Comparison of ENCODE assay signal across 8 cellular contexts in genomic region chr10:102420810-102421644, GRCh38. TPM values are rescaled to one million over a fixed set of nuclear protein-coding genes. Genes with fewer than 3 reads are reported as not detected.
DNase-seq lines count a peak whose midpoint lies in the region; ATAC-seq, FAIRE-seq and TF ChIP-seq lines count a peak whose summit lies in the region.

Gene FBXL15 (plus strand): TSS chr10:102420836. CDS start chr10:102421130, 294 bp downstream.

- H3K4me3 ChIP-seq in esophagus muscularis mucosa = peak within 1 kb of the TSS; percentile 71 to 86 (median 83)

- peaks cover 26% of the 10 kb centered on the region for H3K27me3 Mint-ChIP-seq in activated T-cell treated with anti-CD3 and anti-CD28 coated beads, Interleukin-2, amount 50 U/mL, for 72 hours (ENCODE audit: low read depth)

- peak; percentile 63 for ATAC-seq in GM21786 (IDR thresholded peaks at IDR 0.05; ENCODE audit: unreplicated experiment)
- peak; percentile 82 to 84 for ATAC-seq in activated T-cell treated with anti-CD3 and anti-CD28 coated beads, Interleukin-2, amount 50 U/mL, for 72 hours (replicated peaks in 1 of 2)

- H3K9me3 ChIP-seq in KOPT-K1 (ENCODE audit: insufficient read depth, low read length, poor library complexity, severe bottlenecking) (no peaks in the 10 kb centered on the region), esophagus muscularis mucosa (no peaks in the 10 kb centered on the region)

- H3K36me3 Mint-ChIP-seq in activated T-cell treated with anti-CD3 and anti-CD28 coated beads, Interleukin-2, amount 50 U/mL, for 72 hours (ENCODE audit: insufficient read depth in 2 of 2) = peaks cover 2% of the 10 kb centered on the region in 2 donors

- H3K27ac Mint-ChIP-seq in activated T-cell treated with anti-CD3 and anti-CD28 coated beads, Interleukin-2, amount 50 U/mL, for 72 hours = peak within 1 kb of the TSS; percentile 89

- no peaks in the 10 kb centered on the region for H3K9me3 Mint-ChIP-seq in activated T-cell treated with anti-CD3 and anti-CD28 coated beads, Interleukin-2, amount 50 U/mL, for 72 hours

- FAIRE-seq in RCC 7860 (lab: Jason Lieb, UNC) = peak; percentile 69

- TF ChIP-seq POLR2A in esophagus muscularis mucosa (IDR thresholded peaks at IDR 0.05; ENCODE audit: low read depth) = no peak

- H3K36me3 ChIP-seq in KOPT-K1 (ENCODE audit: insufficient read depth, low read length) (peaks cover 24% of the 10 kb centered on the region), esophagus muscularis mucosa (peaks cover 6 to 24% (median 19%) of the 10 kb centered on the region in 4 donors)

- peak within 1 kb of the TSS; percentile 88 to 99 for H3K4me3 Mint-ChIP-seq in activated T-cell treated with anti-CD3 and anti-CD28 coated beads, Interleukin-2, amount 50 U/mL, for 72 hours

- H3K4me1 Mint-ChIP-seq in activated T-cell treated with anti-CD3 and anti-CD28 coated beads, Interleukin-2, amount 50 U/mL, for 72 hours (ENCODE audit: low read depth) = peaks cover 40% of the 10 kb centered on the region

- intact Hi-C loops in esophagus muscularis mucosa (cut with DNase I) = no loop called here

- peaks cover 32 to 46% (median 44%) of the 10 kb centered on the region in 4 donors for H3K4me1 ChIP-seq in esophagus muscularis mucosa

- 0% methylated on average over 27 of the region's 67 CpGs for WGBS in esophagus muscularis mucosa

- peak within 1 kb of the TSS; percentile 73 for H3K27ac ChIP-seq in KOPT-K1 (ENCODE audit: low read depth, low read length, poor library complexity, severe bottlenecking)
- peak within 1 kb of the TSS; percentile 84 to 91 (median 90) for H3K27ac ChIP-seq in esophagus muscularis mucosa (replicated peaks in 1 of 4)

- TF ChIP-seq EP300 in esophagus muscularis mucosa (IDR thresholded peaks at IDR 0.05) = no peak

- peak; percentile 96 for DNase-seq in DMS53 treated with DMSO at 0.1 percent for 48 hours (lab: John Stamatoyannopoulos, UW; ENCODE audit: unreplicated experiment)
- peak; percentile 90 for DNase-seq in RCC 7860 (ENCODE audit: low spot score)
- DNase-seq in activated T-cell treated with anti-CD3 and anti-CD28 coated beads, Interleukin-2, amount 50 U/mL, for 72 hours = peak; percentile 97 to 98
- DNase-seq in esophagus muscularis mucosa (ENCODE audit: extremely low spot score) = peak; percentile 99
- DNase-seq in myocyte (ENCODE audit: low read depth) = peak; percentile 99
- peak; percentile 91 to 94 for DNase-seq in stimulated activated CD8-positive, alpha-beta memory T cell treated with anti-CD3 and anti-CD28 coated beads, Interleukin-7, amount 100 ng/mL, for 48 hours (ENCODE audit: extremely low read depth in 1 of 2, low read depth in 1 of 2)

- peaks cover 0 to 30% (median 6%) of the 10 kb centered on the region in 4 donors for H3K27me3 ChIP-seq in esophagus muscularis mucosa

- TF ChIP-seq CTCF in esophagus muscularis mucosa (IDR thresholded peaks at IDR 0.05) = peak in 1 of 3 experiments; percentile 42

RNA-seq across cellular contexts. Expression of gene FBXL15, which starts in this region (rescaled TPM):
- 10 to 100 TPM; 15.3 TPM for total RNA-seq in activated T-cell treated with anti-CD3 and anti-CD28 coated beads, Interleukin-2, amount 50 U/mL, for 72 hours
- total RNA-seq in esophagus muscularis mucosa (10 to 100 TPM; 19.5 to 45.9 (median 29.0) TPM), myocyte (17.3 and 22.4 TPM in 2 replicates)
- polyA plus RNA-seq in myocyte (2012) = 11.7 TPM

Comparison
In these comparisons a context has a peak if more than half of its experiments do, and no peak if none do; other contexts are left out.
1. Peak in every context shown above with its lines: DNase-seq, ATAC-seq, H3K4me3 ChIP-seq and H3K27ac ChIP-seq.